Comparison of ENCODE assay signal across 8 cellular contexts in genomic region chr21:42524341-42525227, GRCh38. TPM values are rescaled to one million over a fixed set of nuclear protein-coding genes. Genes with fewer than 3 reads are reported as not detected.
DNase-seq lines count a peak whose midpoint lies in the region; ATAC-seq, FAIRE-seq and TF ChIP-seq lines count a peak whose summit lies in the region.

No MANE protein-coding gene starts in this region.

- no peaks in the 10 kb centered on the region; the same call in 1 of the 2 replicates for H3K36me3 ChIP-seq in Caco-2 (ENCODE audit: control insufficient read depth, insufficient read depth, low read length)

- H3K27ac Mint-ChIP-seq in Caco-2 (ENCODE audit: unreplicated experiment) (peak overlapping the region; percentile 46), type B pancreatic cell (peak overlapping the region; percentile 97)

- POLR2A ChIA-PET in Caco-2 (lab: Charles Lee): no interaction called here

- H3K4me1 Mint-ChIP-seq in Caco-2 (ENCODE audit: low read depth, unreplicated experiment) (peaks cover 6% of the 10 kb centered on the region), type B pancreatic cell (ENCODE audit: unreplicated experiment) (peaks cover 47% of the 10 kb centered on the region)

- H3K27me3 Mint-ChIP-seq in Caco-2 (ENCODE audit: insufficient read depth, unreplicated experiment): no peaks in the 10 kb centered on the region
- H3K27me3 Mint-ChIP-seq in type B pancreatic cell: no peaks in the 10 kb centered on the region

- peak; percentile 84 for FAIRE-seq in GM19239 (lab: Jason Lieb, UNC)

- no peak overlapping the region for H3K4me3 ChIP-seq in Caco-2 (ENCODE audit: low read depth, low read length)

- H3K9me3 Mint-ChIP-seq in Caco-2 (ENCODE audit: unreplicated experiment): no peaks in the 10 kb centered on the region
- no peaks in the 10 kb centered on the region for H3K9me3 Mint-ChIP-seq in type B pancreatic cell

- TF ChIP-seq CTCF in Caco-2 (IDR thresholded peaks at IDR 0.05; ENCODE audit: insufficient read depth in 1 of 2, low read depth in 1 of 2, low read length in 1 of 2, severe bottlenecking in 1 of 2, unreplicated experiment in 1 of 2) (no peak), type B pancreatic cell (conservative IDR thresholded peaks at IDR 0.05) (no peak)

- DNase-seq in Caco-2: no peak
- no peak for DNase-seq in GM19239 (ENCODE audit: insufficient read length, low spot score)
- peak; percentile 85 for DNase-seq in NCI-H748 treated with DMSO at 0.1 percent for 48 hours (lab: John Stamatoyannopoulos, UW)
- DNase-seq in cerebellar cortex (ENCODE audit: low spot score): peak; percentile 85
- DNase-seq in medulla oblongata (ENCODE audit: extremely low spot score): peak; percentile 71
- no peak for DNase-seq in type B pancreatic cell (ENCODE audit: extremely low spot score, unreplicated experiment)
- no peak for DNase-seq in SW 1271 (lab: John Stamatoyannopoulos, UW)

- no peak overlapping the region for H3K4me3 Mint-ChIP-seq in Caco-2 (ENCODE audit: unreplicated experiment)
- peak overlapping the region; percentile 84 for H3K4me3 Mint-ChIP-seq in type B pancreatic cell

- peak; percentile 72 for ATAC-seq in HG03175 (IDR thresholded peaks at IDR 0.05; ENCODE audit: unreplicated experiment)

- H3K36me3 Mint-ChIP-seq in Caco-2 (ENCODE audit: insufficient read depth, unreplicated experiment): peaks cover 5% of the 10 kb centered on the region
- H3K36me3 Mint-ChIP-seq in type B pancreatic cell: peaks cover 9% of the 10 kb centered on the region

- H3K9me3 ChIP-seq in Caco-2: no peaks in the 10 kb centered on the region

- no peaks in the 10 kb centered on the region for H3K27me3 ChIP-seq in Caco-2 (replicated peaks; ENCODE audit: control insufficient read depth, insufficient read depth, low read length)

- intact Hi-C loops in Caco-2 (cut with micrococcal nuclease; ENCODE audit: unreplicated experiment): no loop called here

- BruUV-seq in Caco-2 (replicated peaks; lab: Mats Ljungman, UMichigan): no TSS peak

- CTCF ChIA-PET in Caco-2 (lab: Charles Lee): no interaction called here

- no peaks in the 10 kb centered on the region for H3K4me1 ChIP-seq in Caco-2

RNA-seq across cellular contexts. Expression of gene SLC37A1, which starts 10.9 kb away (rescaled TPM):
- total RNA-seq in Caco-2 (2022) (8.4 and 9.8 TPM in 2 replicates), type B pancreatic cell (ENCODE audit: low replicate concordance) (24.8 and 44.2 TPM in 2 replicates)

RNA-seq across cellular contexts. Expression of gene RSPH1, which starts 28.6 kb away (rescaled TPM):
- total RNA-seq in Caco-2 (2022) (0.23 and 0.51 TPM in 2 replicates), type B pancreatic cell (ENCODE audit: low replicate concordance) (2.1 and 5.2 TPM in 2 replicates)

Comparison
In these comparisons a context has a peak if more than half of its experiments do, and no peak if none do; other contexts are left out.
1. DNase-seq: peak in NCI-H748 treated with DMSO at 0.1 percent for 48 hours (single experiment), cerebellar cortex (single experiment) and medulla oblongata (single experiment); none in Caco-2 (0 of 2), GM19239 (single experiment), type B pancreatic cell (single experiment) and SW 1271 (0 of 2).